In the genomic region with DNA sequence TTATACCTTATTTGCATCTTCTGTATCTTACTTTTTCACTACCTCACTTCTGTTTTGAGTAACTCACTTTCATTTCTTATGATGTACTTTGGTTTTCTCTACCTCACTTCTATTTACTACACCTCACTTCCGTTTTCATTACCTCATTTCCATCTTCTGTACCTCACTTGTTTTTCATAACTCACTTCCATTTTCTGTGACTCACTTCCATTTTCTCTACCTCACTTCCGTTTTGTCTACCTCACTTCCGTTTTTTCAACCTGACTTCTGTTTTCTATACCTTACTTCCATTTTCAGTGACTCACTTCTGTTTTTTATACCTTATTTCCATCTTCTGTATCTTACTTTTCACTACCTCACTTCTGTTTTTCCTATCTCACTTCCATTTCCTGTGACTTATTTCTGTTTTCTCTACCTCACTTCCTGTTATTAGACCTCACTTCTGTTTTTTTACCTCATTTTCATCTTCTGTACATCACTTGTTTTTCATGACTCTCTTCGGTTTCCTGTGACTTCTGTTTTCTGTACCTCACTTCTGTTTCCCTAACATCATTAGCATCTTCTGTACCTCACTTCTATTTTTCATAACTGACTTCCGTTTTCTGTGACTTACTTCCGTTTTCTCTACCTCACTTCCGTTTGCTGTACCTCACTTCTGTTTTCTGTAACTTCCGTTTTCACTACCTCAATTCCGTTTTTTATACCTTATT, we compare ENCODE assay signal across 15 cellular contexts.
"Had no signal": no experiment of that assay in that cellular context is flagged by ENCODE, and none has a peak within 500 bp of the region (broad histone marks: within the 10 kb centered on the region; RNA-seq: fewer than 3 reads in every experiment).

No MANE protein-coding gene starts in this region.

- H3K27ac ChIP-seq: epithelial cell of prostate, gastroesophageal sphincter had no signal

- H3K4me3 ChIP-seq: body of pancreas, gastroesophageal sphincter, left lung had no signal

- DNase-seq: activated CD4-positive, alpha-beta T cell treated with anti-CD3 and anti-CD28 coated beads, Interleukin-2, amount 50 U/mL, for 1 hour; activated effector memory CD4-positive, alpha-beta T cell treated with Interleukin-2 at 50 U/mL for 16 hours; amniotic stem cell; body of pancreas; central memory CD4-positive, alpha-beta T cell; effector memory CD4-positive, alpha-beta T cell; left lung; occipital lobe; right cardiac atrium; stimulated activated CD4-positive, alpha-beta T cell treated with anti-CD3 and anti-CD28 coated beads, Interleukin-1b, Interleukin-23, amount 100 ng/mL, for 48 hours had no signal

- H3K9me3 ChIP-seq: body of pancreas, gastroesophageal sphincter had no signal

- ATAC-seq: body of pancreas; gastroesophageal sphincter; left lung; natural killer cell treated with Interleukin-12 subunit alpha and Interleukin-12 subunit beta and Interleukin-15 and Interleukin-18, amount 100 ng/mL, for 72 hours; right cardiac atrium; stimulated activated memory B cell treated with anti-CD40 and anti-IgM and Interleukin-4, amounts not matched to agents 10 μg/mL and 1 μg/mL and 100 μg/mL, for 72 hours; WTC11 had no signal

- H3K27me3 ChIP-seq: body of pancreas, gastroesophageal sphincter, left lung had no signal

- H3K36me3 ChIP-seq: gastroesophageal sphincter, left lung had no signal

- H3K4me1 ChIP-seq: body of pancreas, left lung had no signal
